8 cellular contexts compared by ENCODE assay signal in genomic region chr10:102120987-102121738, GRCh38. TPM values are rescaled to one million over a fixed set of nuclear protein-coding genes. Genes with fewer than 3 reads are reported as not detected.
DNase-seq lines count a peak whose midpoint lies in the region; ATAC-seq, FAIRE-seq and TF ChIP-seq lines count a peak whose summit lies in the region.

No MANE protein-coding gene starts in this region.

- H3K27ac ChIP-seq in H1 (ENCODE audit: low read depth, low read length) (peak overlapping the region; percentile 85), mesenchymal stem cell (ENCODE audit: low read length, poor library complexity, severe bottlenecking) (peak overlapping the region; percentile 97), tibial artery (peak overlapping the region; percentile 96 to 99)

- ATAC-seq in SK-N-SH treated with all-trans-retinoic acid at 6 μM for 48 hours, result peak; percentile 55

- intact Hi-C loops in tibial artery (cut with DNase I; ENCODE audit: low total_unique reads), result no loop called here

- H2BK5ac ChIP-seq in H1 (ENCODE audit: low read depth, low read length), result peak overlapping the region; percentile 98
- peak overlapping the region; percentile 67 for H2BK5ac ChIP-seq in mesenchymal stem cell (ENCODE audit: low read depth, low read length, poor library complexity, severe bottlenecking)

- H4K91ac ChIP-seq in H1 (replicated peaks; ENCODE audit: insufficient read length, low read length), result peak overlapping the region; percentile 89
- peak overlapping the region; percentile 99 for H4K91ac ChIP-seq in mesenchymal stem cell (ENCODE audit: low read length)

- peak overlapping the region; percentile 64; the same call in 1 of the 2 replicates for H2BK20ac ChIP-seq in H1 (ENCODE audit: low read length)

- H3K36me3 ChIP-seq in H1 (ENCODE audit: control insufficient read depth in 2 of 4, insufficient read depth in 4 of 4, low read length in 3 of 4), result no peaks in the 10 kb centered on the region
- no peaks in the 10 kb centered on the region for H3K36me3 ChIP-seq in mesenchymal stem cell (ENCODE audit: control insufficient read depth in 1 of 2, insufficient read depth in 2 of 2, low read depth in 1 of 2, low read length in 2 of 2)
- no peaks in the 10 kb centered on the region for H3K36me3 ChIP-seq in tibial artery

- no peak overlapping the region for H3K14ac ChIP-seq in H1 (ENCODE audit: insufficient read length)
- peak overlapping the region; percentile 38 to 82 for H3K14ac ChIP-seq in mesenchymal stem cell (ENCODE audit: low read length in 2 of 2)

- H4K8ac ChIP-seq in H1 (ENCODE audit: extremely low read depth, insufficient read depth, low read length), result peak overlapping the region; percentile 76; the same call in 1 of the 2 replicates
- H4K8ac ChIP-seq in mesenchymal stem cell (ENCODE audit: low read length), result peak overlapping the region; percentile 99

- CTCF ChIA-PET in activated naive CD4-positive, alpha-beta T cell treated with anti-CD3 and anti-CD28 coated beads, Interleukin-2, amount 10 ng/mL, durations not matched to agents 7 days and 5 days (lab: Charles Lee), result interaction anchor here (1.3 kb wide), 1 partner anchor 11 kb away, joined by 10 read pairs; no protein-coding TSS in a partner anchor
- CTCF ChIA-PET in H1 (lab: Charles Lee; ENCODE audit: partially characterized antibody), result interaction anchor here (0.7 to 4.5 kb wide), 5 partner anchors 10 to 47 kb away, joined by 3 to 28 read pairs (median 10); partner anchors contain the start of gene PPRC1

- peak; percentile 37 for DNase-seq in activated naive CD4-positive, alpha-beta T cell treated with anti-CD3 and anti-CD28 coated beads, Interleukin-2, amount 10 ng/mL, durations not matched to agents 7 days and 5 days
- DNase-seq in activated naive CD4-positive, alpha-beta T cell treated with Interleukin-2 at 50 U/mL for 16 hours, result no peak
- DNase-seq in H1 (ENCODE audit: low read depth in 1 of 2, low spot score in 2 of 2) (peak; percentile 89 to 91), mesenchymal stem cell (peak; percentile 91), tibial artery (peak; percentile 74 to 81), NCI-H1694 treated with DMSO at 0.1 percent for 48 hours (lab: John Stamatoyannopoulos, UW) (no peak), COLO829 (ENCODE audit: low spot score) (no peak)

- H3K79me1 ChIP-seq in H1 (ENCODE audit: low read depth, low read length) (peaks cover 3% of the 10 kb centered on the region; the same call in 1 of the 2 replicates), mesenchymal stem cell (replicated peaks; ENCODE audit: low read length, poor library complexity, severe bottlenecking) (no peaks in the 10 kb centered on the region)

- TF ChIP-seq POLR2A in H1 (IDR thresholded peaks at IDR 0.05; ENCODE audit: control extremely low read depth in 1 of 2, low read depth in 2 of 2, low read length in 2 of 2), result peak; percentile 8 to 44; a peak in 2 of 3 replicates

- H3K4me3 Mint-ChIP-seq in activated naive CD4-positive, alpha-beta T cell treated with anti-CD3 and anti-CD28 coated beads, Interleukin-2, amount 10 ng/mL, durations not matched to agents 7 days and 5 days, result peak overlapping the region; percentile 80

- H2BK15ac ChIP-seq in H1 (ENCODE audit: low read length) (0 out of 2 replicates have a peak overlapping the region, but pooled peaks have one; percentile 68), mesenchymal stem cell (ENCODE audit: low read depth, poor library complexity, severe bottlenecking) (peak overlapping the region; percentile 85)

- H2BK120ac ChIP-seq in H1 (replicated peaks; ENCODE audit: low read depth, low read length) (peak overlapping the region; percentile 34), mesenchymal stem cell (ENCODE audit: low read depth, low read length) (peak overlapping the region; percentile 93)

- H2AK5ac ChIP-seq in H1 (ENCODE audit: low read depth, low read length) (no peak overlapping the region; the same call in 1 of the 2 replicates), mesenchymal stem cell (ENCODE audit: low read length, severe bottlenecking) (peak overlapping the region; percentile 86)

- TF ChIP-seq CTCF in H1 (IDR thresholded peaks at IDR 0.05; ENCODE audit: control extremely low read depth in 1 of 3, insufficient read depth in 1 of 3, low read depth in 1 of 3, low read length in 3 of 3), result no peak
- TF ChIP-seq CTCF in tibial artery (IDR thresholded peaks at IDR 0.05), result no peak

- peaks cover 22 to 42% (median 28%) of the 10 kb centered on the region in 4 experiments for H3K4me1 ChIP-seq in H1 (replicated peaks in 1 of 4; ENCODE audit: control insufficient read depth in 3 of 4, insufficient read depth in 4 of 4, low read length in 3 of 4)
- peaks cover 33% of the 10 kb centered on the region for H3K4me1 ChIP-seq in mesenchymal stem cell (ENCODE audit: control insufficient read depth, insufficient read depth, low read depth, low read length)
- peaks cover 0 to 47% (median 40%) of the 10 kb centered on the region in 4 donors for H3K4me1 ChIP-seq in tibial artery

- H3K79me2 ChIP-seq in H1 (ENCODE audit: control insufficient read depth in 1 of 2, insufficient read depth in 2 of 2, low read length in 2 of 2), result peaks cover 8 to 33% of the 10 kb centered on the region in 2 experiments

- H3K9ac ChIP-seq in H1 (replicated peaks in 1 of 4; ENCODE audit: extremely low read depth in 1 of 4, low read depth in 3 of 4, low read length in 3 of 4) (peak overlapping the region in 3 of 4 experiments; percentile 75 to 84 (median 76); a peak in 6 of 7 replicates), mesenchymal stem cell (ENCODE audit: low read length) (peak overlapping the region; percentile 95)

- TF ChIP-seq EP300 in H1 (IDR thresholded peaks at IDR 0.05; ENCODE audit: borderline replicate concordance in 1 of 2, low read depth in 2 of 2, low read length in 2 of 2), result no peak

- peaks cover 21% of the 10 kb centered on the region for H3K23me2 ChIP-seq in H1 (ENCODE audit: low read depth, low read length)

- H2BK12ac ChIP-seq in H1 (ENCODE audit: low read depth, low read length), result peak overlapping the region; percentile 94
- peak overlapping the region; percentile 90 to 91 for H2BK12ac ChIP-seq in mesenchymal stem cell (ENCODE audit: low read length in 2 of 2)

- no peaks in the 10 kb centered on the region for H3K9me3 Mint-ChIP-seq in activated naive CD4-positive, alpha-beta T cell treated with anti-CD3 and anti-CD28 coated beads, Interleukin-2, amount 10 ng/mL, durations not matched to agents 7 days and 5 days

- H3K18ac ChIP-seq in H1 (ENCODE audit: extremely low read depth, low read length) (peak overlapping the region; percentile 89), mesenchymal stem cell (ENCODE audit: low read depth in 1 of 2, low read length in 2 of 2) (peak overlapping the region; percentile 79 to 98)

- peak overlapping the region; percentile 93 for H3K27ac Mint-ChIP-seq in activated naive CD4-positive, alpha-beta T cell treated with anti-CD3 and anti-CD28 coated beads, Interleukin-2, amount 10 ng/mL, durations not matched to agents 7 days and 5 days

- H3K4me1 Mint-ChIP-seq in activated naive CD4-positive, alpha-beta T cell treated with anti-CD3 and anti-CD28 coated beads, Interleukin-2, amount 10 ng/mL, durations not matched to agents 7 days and 5 days, result peaks cover 45% of the 10 kb centered on the region

- H3K4ac ChIP-seq in H1 (replicated peaks; ENCODE audit: insufficient read length, low read depth, low read length) (peak overlapping the region; percentile 3), mesenchymal stem cell (ENCODE audit: low read depth in 1 of 2, low read length in 2 of 2) (peak overlapping the region; percentile 92)

- 1% methylated on average over 15 of the region's 15 CpGs; no CpG with 5 or more reads in 1 of the 2 experiments for WGBS in H1 (ENCODE audit: extremely low coverage in 1 of 2, insufficient coverage in 1 of 2, insufficient read length in 1 of 2, insufficient replicate concordance in 2 of 2, low coverage in 1 of 2, low lambda C conversion rate in 2 of 2, missing lambda C conversion rate in 1 of 2), 2 experiments
- WGBS in mesenchymal stem cell, result 0% methylated on average over 2 of the region's 15 CpGs

- H3K9me3 ChIP-seq in H1 (ENCODE audit: insufficient read depth in 2 of 2, low read depth in 1 of 2, low read length in 1 of 2) (no peaks in the 10 kb centered on the region), mesenchymal stem cell (ENCODE audit: control insufficient read depth, low read length) (no peaks in the 10 kb centered on the region), tibial artery (no peaks in the 10 kb centered on the region)

- peak overlapping the region; percentile 81 for H4K5ac ChIP-seq in H1 (ENCODE audit: insufficient read length, low read depth, low read length)

- POLR2A ChIA-PET in H1 (lab: Charles Lee; ENCODE audit: partially characterized antibody), result interaction anchor here (0.6 to 4.0 kb wide), 17 partner anchors 7 to 523 kb away, joined by 3 to 37 read pairs (median 4); partner anchors contain the start of genes NOLC1, OGA, PPRC1 and TRIM8

- no peaks in the 10 kb centered on the region for H3K36me3 Mint-ChIP-seq in activated naive CD4-positive, alpha-beta T cell treated with anti-CD3 and anti-CD28 coated beads, Interleukin-2, amount 10 ng/mL, durations not matched to agents 7 days and 5 days

- H3K4me2 ChIP-seq in H1 (ENCODE audit: insufficient read depth in 1 of 2, low read depth in 2 of 2, low read length in 2 of 2) (peak overlapping the region; percentile 65 to 94), mesenchymal stem cell (ENCODE audit: low read length, poor library complexity, severe bottlenecking) (peak overlapping the region; percentile 95)

- H3K4me3 ChIP-seq in H1 (ENCODE audit: extremely low read depth in 1 of 4, insufficient read depth in 2 of 4, low read depth in 3 of 4, low read length in 4 of 4) (peak overlapping the region; percentile 80 to 93 (median 84)), mesenchymal stem cell (ENCODE audit: insufficient read depth in 1 of 2, low read depth in 1 of 2, low read length in 2 of 2) (peak overlapping the region; percentile 81 to 88), tibial artery (peak overlapping the region; percentile 76 to 93)

- H4K20me1 ChIP-seq in H1 (replicated peaks in 1 of 2; ENCODE audit: control insufficient read depth in 1 of 2, insufficient read depth in 2 of 2, low read length in 2 of 2), result peaks cover 0 to 3% of the 10 kb centered on the region in 2 experiments

- H3K56ac ChIP-seq in H1 (replicated peaks; ENCODE audit: insufficient read length, low read depth, low read length), result peak overlapping the region; percentile 92

- no peak for TF ChIP-seq RAD21 in H1 (IDR thresholded peaks at IDR 0.05 in 1 of 2, conservative IDR thresholded peaks at IDR 0.05 in 1 of 2; ENCODE audit: low read depth in 2 of 2, low read length in 2 of 2)

- no peaks in the 10 kb centered on the region for H3K27me3 Mint-ChIP-seq in activated naive CD4-positive, alpha-beta T cell treated with anti-CD3 and anti-CD28 coated beads, Interleukin-2, amount 10 ng/mL, durations not matched to agents 7 days and 5 days

- H2AFZ ChIP-seq in H1 (ENCODE audit: low read length) (no peak overlapping the region), mesenchymal stem cell (ENCODE audit: low read depth, low read length) (peak overlapping the region; percentile 36)

- no peak overlapping the region for H3K23ac ChIP-seq in H1 (ENCODE audit: insufficient read length)
- peak overlapping the region in 1 of 2 experiments; percentile 39 for H3K23ac ChIP-seq in mesenchymal stem cell (ENCODE audit: low read length in 2 of 2)

- H3K27me3 ChIP-seq in H1 (replicated peaks in 1 of 4; ENCODE audit: control insufficient read depth in 3 of 4, extremely low read depth in 1 of 4, insufficient read depth in 3 of 4, low read length in 3 of 4), result no peaks in the 10 kb centered on the region
- no peaks in the 10 kb centered on the region for H3K27me3 ChIP-seq in mesenchymal stem cell (ENCODE audit: control insufficient read depth in 1 of 2, insufficient read depth in 1 of 2, low read length in 2 of 2)
- no peaks in the 10 kb centered on the region for H3K27me3 ChIP-seq in tibial artery

- FAIRE-seq in H1 (lab: Jason Lieb, UNC), result peak; percentile 85

RNA-seq across cellular contexts. Expression of gene LDB1, which starts 1.0 kb away (rescaled TPM):
- 88.4 and 88.8 TPM in 2 replicates for total RNA-seq in H1 (2021; fragmentation: NEBNext Ultra II Directional; extraction: Animal tissue kit (Norgen Biotek cat#: 25700))
- polyA plus RNA-seq in H1 (2011; rRNA removed), result 138 and 170 TPM in 2 replicates
- polyA plus RNA-seq in H1 (2011; cell fraction: cytosol; rRNA removed), result 134 TPM
- 345 TPM for polyA plus RNA-seq in H1 (2011; cell fraction: nucleus; rRNA removed)
- 91.5 to 105 TPM (median 97.6 TPM) in 4 replicates for polyA plus RNA-seq in H1 (2012, experiment 1 of 2)
- polyA plus RNA-seq in H1 (2012, experiment 2 of 2), result 61.4 TPM
- polyA plus RNA-seq in H1 (2013, experiment 1 of 2), result 72.4 TPM
- polyA plus RNA-seq in H1 (2013, experiment 2 of 2), result 63.4 TPM
- polyA minus RNA-seq in H1 (2011; rRNA and poly(A)+ RNA removed), result 136 and 173 TPM in 2 replicates
- 72.1 TPM for polyA minus RNA-seq in H1 (2011; cell fraction: cytosol; rRNA and poly(A)+ RNA removed)
- polyA minus RNA-seq in H1 (2011; cell fraction: nucleus; rRNA and poly(A)+ RNA removed), result 91.2 TPM
- polyA plus RNA-seq in mesenchymal stem cell (2013, experiment 1 of 2), result 84.4 TPM
- polyA plus RNA-seq in mesenchymal stem cell (2013, experiment 2 of 2), result 79.9 TPM

RNA-seq across cellular contexts. Expression of gene PPRC1, which starts 11.7 kb away (rescaled TPM):
- 86.2 and 88.4 TPM in 2 replicates for total RNA-seq in H1 (2021; fragmentation: NEBNext Ultra II Directional; extraction: Animal tissue kit (Norgen Biotek cat#: 25700))
- polyA plus RNA-seq in H1 (2011; rRNA removed), result 46.5 and 65.3 TPM in 2 replicates
- polyA plus RNA-seq in H1 (2011; cell fraction: cytosol; rRNA removed), result 34.7 TPM
- polyA plus RNA-seq in H1 (2011; cell fraction: nucleus; rRNA removed), result 83.7 TPM
- polyA plus RNA-seq in H1 (2012, experiment 1 of 2), result 59.8 to 81.4 TPM (median 78.6 TPM) in 4 replicates
- 59.2 TPM for polyA plus RNA-seq in H1 (2012, experiment 2 of 2)
- 61.6 TPM for polyA plus RNA-seq in H1 (2013, experiment 1 of 2)
- polyA plus RNA-seq in H1 (2013, experiment 2 of 2), result 58.6 TPM
- 73.5 and 89.5 TPM in 2 replicates for polyA minus RNA-seq in H1 (2011; rRNA and poly(A)+ RNA removed)
- 52.6 TPM for polyA minus RNA-seq in H1 (2011; cell fraction: cytosol; rRNA and poly(A)+ RNA removed)
- polyA minus RNA-seq in H1 (2011; cell fraction: nucleus; rRNA and poly(A)+ RNA removed), result 53.6 TPM
- 25.0 TPM for polyA plus RNA-seq in mesenchymal stem cell (2013, experiment 1 of 2)
- 23.2 TPM for polyA plus RNA-seq in mesenchymal stem cell (2013, experiment 2 of 2)

RNA-seq across cellular contexts. Expression of gene NOLC1, which starts 31.0 kb away (rescaled TPM):
- total RNA-seq in H1 (2021; fragmentation: NEBNext Ultra II Directional; extraction: Animal tissue kit (Norgen Biotek cat#: 25700)), result 191 and 194 TPM in 2 replicates
- polyA plus RNA-seq in H1 (2011; rRNA removed), result 63.5 and 86.3 TPM in 2 replicates
- polyA plus RNA-seq in H1 (2011; cell fraction: cytosol; rRNA removed), result 167 TPM
- 72.4 TPM for polyA plus RNA-seq in H1 (2011; cell fraction: nucleus; rRNA removed)
- 146 to 155 TPM (median 150 TPM) in 4 replicates for polyA plus RNA-seq in H1 (2012, experiment 1 of 2)
- 11.2 TPM for polyA plus RNA-seq in H1 (2012, experiment 2 of 2)
- polyA plus RNA-seq in H1 (2013, experiment 1 of 2), result 180 TPM
- polyA plus RNA-seq in H1 (2013, experiment 2 of 2), result 184 TPM
- 81.9 and 106 TPM in 2 replicates for polyA minus RNA-seq in H1 (2011; rRNA and poly(A)+ RNA removed)
- 71.8 TPM for polyA minus RNA-seq in H1 (2011; cell fraction: cytosol; rRNA and poly(A)+ RNA removed)
- 41.1 TPM for polyA minus RNA-seq in H1 (2011; cell fraction: nucleus; rRNA and poly(A)+ RNA removed)
- 45.7 TPM for polyA plus RNA-seq in mesenchymal stem cell (2013, experiment 1 of 2)
- 46.3 TPM for polyA plus RNA-seq in mesenchymal stem cell (2013, experiment 2 of 2)

RNA-seq across cellular contexts. Expression of gene HPS6, which starts 56.0 kb away (rescaled TPM):
- 16.2 and 17.7 TPM in 2 replicates for total RNA-seq in H1 (2021; fragmentation: NEBNext Ultra II Directional; extraction: Animal tissue kit (Norgen Biotek cat#: 25700))
- 10.2 and 12.3 TPM in 2 replicates for polyA plus RNA-seq in H1 (2011; rRNA removed)
- polyA plus RNA-seq in H1 (2011; cell fraction: cytosol; rRNA removed), result 8.5 TPM
- 9.5 TPM for polyA plus RNA-seq in H1 (2011; cell fraction: nucleus; rRNA removed)
- 7.7 to 13.0 TPM (median 11.5 TPM) in 4 replicates for polyA plus RNA-seq in H1 (2012, experiment 1 of 2)
- 14.0 TPM for polyA plus RNA-seq in H1 (2012, experiment 2 of 2)
- 8.3 TPM for polyA plus RNA-seq in H1 (2013, experiment 1 of 2)
- polyA plus RNA-seq in H1 (2013, experiment 2 of 2), result 8.2 TPM
- 8.9 and 10.7 TPM in 2 replicates for polyA minus RNA-seq in H1 (2011; rRNA and poly(A)+ RNA removed)
- polyA minus RNA-seq in H1 (2011; cell fraction: cytosol; rRNA and poly(A)+ RNA removed), result 10.3 TPM
- polyA minus RNA-seq in H1 (2011; cell fraction: nucleus; rRNA and poly(A)+ RNA removed), result 7.0 TPM
- polyA plus RNA-seq in mesenchymal stem cell (2013, experiment 1 of 2), result 7.8 TPM
- polyA plus RNA-seq in mesenchymal stem cell (2013, experiment 2 of 2), result 8.2 TPM

Comparison
In these comparisons a context has a peak if more than half of its experiments do, and no peak if none do; other contexts are left out.
1. DNase-seq: peak in activated naive CD4-positive, alpha-beta T cell treated with anti-CD3 and anti-CD28 coated beads, Interleukin-2, amount 10 ng/mL, durations not matched to agents 7 days and 5 days (single experiment), H1 (2 of 2), mesenchymal stem cell (single experiment) and tibial artery (2 of 2); none in activated naive CD4-positive, alpha-beta T cell treated with Interleukin-2 at 50 U/mL for 16 hours (single experiment), NCI-H1694 treated with DMSO at 0.1 percent for 48 hours (single experiment) and COLO829 (single experiment).
2. Peak in every context shown above with its lines, with median percentiles within 50 percentile points of each other: H3K27ac ChIP-seq and H3K4me3 ChIP-seq.